ENCODE assay signal across 10 cellular contexts in the genomic region with DNA sequence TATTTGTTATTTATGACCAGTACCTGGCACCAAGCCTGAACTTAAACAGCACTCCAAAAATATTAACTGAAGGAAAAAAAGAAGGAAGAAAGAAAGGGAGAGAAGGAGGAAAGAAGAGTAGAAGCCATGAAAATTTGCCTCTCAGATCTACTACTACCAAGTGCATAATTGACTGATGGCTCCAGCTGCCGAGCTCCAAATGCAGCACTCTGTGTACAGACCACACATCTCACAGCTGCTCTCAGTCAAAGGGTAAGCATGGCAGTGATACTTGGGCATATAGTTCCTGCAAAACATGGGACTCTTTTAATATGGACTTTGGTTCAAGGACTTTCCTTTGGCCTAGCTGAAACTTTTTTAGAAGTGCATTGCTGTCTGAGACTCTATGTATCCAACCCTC. TPM values are rescaled to one million over a fixed set of nuclear protein-coding genes. Genes with fewer than 3 reads are reported as not detected.
"Had no signal": no experiment of that assay in that cellular context is flagged by ENCODE, and none has a peak within 500 bp of the region (broad histone marks: within the 10 kb centered on the region; RNA-seq: fewer than 3 reads in every experiment).

No MANE protein-coding gene starts in this region.

- FAIRE-seq: H1, H54, HTR-8/SVneo had no signal

- ATAC-seq: GM23338, HCT116 had no signal

- H3K4me3 ChIP-seq: GM23338, HAP-1 had no signal

- H3K36me3 ChIP-seq: HAP-1 had no signal

- H3K4me1 ChIP-seq: HAP-1 had no signal

- H3K4me1 Mint-ChIP-seq: IgD-negative memory B cell had no signal

- H3K27ac Mint-ChIP-seq: GM23338, HFFc6, IgD-negative memory B cell had no signal

- H3K4me2 ChIP-seq: GM23338 had no signal

- DNase-seq: HFFc6, KBM-7 had no signal

- H3K4me3 Mint-ChIP-seq: GM23338, HFFc6, IgD-negative memory B cell had no signal

- H2AFZ ChIP-seq: GM23338 had no signal

- H3K9me3 ChIP-seq: HAP-1 had no signal

- H3K36me3 Mint-ChIP-seq: IgD-negative memory B cell had no signal

RNA-seq across cellular contexts. Expression of a gene that starts 44.0 kb away (rescaled TPM):
- total RNA-seq: HT-29 had no signal
